32 cellular contexts compared by ENCODE assay signal in genomic region chr15:80115021-80115420, GRCh38.
"Had no signal": no experiment of that assay in that cellular context is flagged by ENCODE, and none has a peak within 500 bp of the region (broad histone marks: within the 10 kb centered on the region; RNA-seq: fewer than 3 reads in every experiment).

No MANE protein-coding gene starts in this region.

- H3K27ac ChIP-seq: adrenal gland, ascending aorta, brain microvascular endothelial cell, coronary artery, dorsolateral prefrontal cortex, gastroesophageal sphincter had no signal

- DNase-seq: activated CD4-positive, alpha-beta memory T cell treated with anti-CD3 and anti-CD28 coated beads for 36 hours; activated CD4-positive, alpha-beta T cell treated with anti-CD3 and anti-CD28 coated beads for 48 hours; activated CD8-positive, alpha-beta memory T cell treated with anti-CD3 and anti-CD28 coated beads, Interleukin-2, amount 10 ng/mL, durations not matched to agents 7 days and 5 days; activated CD8-positive, alpha-beta memory T cell treated with anti-CD3 and anti-CD28 coated beads, Interleukin-2, amount 50 U/mL, for 4 hours; activated CD8-positive, alpha-beta T cell treated with anti-CD3 and anti-CD28 coated beads, Interleukin-2, amount 10 ng/mL, durations not matched to agents 7 days and 5 days; activated effector memory CD4-positive, alpha-beta T cell treated with anti-CD3 and anti-CD28 coated beads, Interleukin-2, amount 50 U/mL, for 16 hours; activated naive CD4-positive, alpha-beta T cell treated with anti-CD3 and anti-CD28 coated beads for 36 hours; activated naive CD8-positive, alpha-beta T cell treated with anti-CD3 and anti-CD28 coated beads for 36 hours; activated naive CD8-positive, alpha-beta T cell treated with anti-CD3 and anti-CD28 coated beads, Interleukin-2, amount 50 U/mL, for 24 hours; activated T-cell treated with anti-CD3 and anti-CD28 coated beads, Interleukin-2, amount 50 U/mL, for 1 hour; activated T-cell treated with anti-CD3 and anti-CD28 coated beads, Interleukin-2, amount 50 U/mL, for 48 hours; adrenal gland; amygdala; brain microvascular endothelial cell; dorsolateral prefrontal cortex; effector memory CD4-positive, alpha-beta T cell; endodermal cell; foreskin melanocyte; head of caudate nucleus; hippocampal formation; T-helper 2 cell had no signal

- H3K9me3 ChIP-seq: adrenal gland, ascending aorta, gastroesophageal sphincter had no signal

- H3K27me3 Mint-ChIP-seq: activated CD4-positive, alpha-beta memory T cell treated with anti-CD3 and anti-CD28 coated beads for 36 hours; activated CD8-positive, alpha-beta memory T cell treated with anti-CD3 and anti-CD28 coated beads, Interleukin-2, amount 10 ng/mL, durations not matched to agents 7 days and 5 days; activated naive CD4-positive, alpha-beta T cell treated with anti-CD3 and anti-CD28 coated beads, Interleukin-2, amount 50 U/mL, for 24 hours; activated naive CD8-positive, alpha-beta T cell treated with anti-CD3 and anti-CD28 coated beads for 36 hours; activated naive CD8-positive, alpha-beta T cell treated with anti-CD3 and anti-CD28 coated beads, Interleukin-2, amount 50 U/mL, for 24 hours; central memory CD8-positive, alpha-beta T cell; dendritic cell treated with granulocyte-macrophage colony-stimulating factor and Interleukin-4, amounts not matched to agents 40 ng/mL and 50 ng/mL, for 4 days had no signal

- H3K36me3 Mint-ChIP-seq: activated CD8-positive, alpha-beta memory T cell treated with anti-CD3 and anti-CD28 coated beads, Interleukin-2, amount 10 ng/mL, durations not matched to agents 7 days and 5 days; activated naive CD8-positive, alpha-beta T cell treated with anti-CD3 and anti-CD28 coated beads for 36 hours had no signal

- H3K4me3 ChIP-seq: adrenal gland, ascending aorta, coronary artery, dorsolateral prefrontal cortex, gastroesophageal sphincter had no signal

- H3K36me3 ChIP-seq: adrenal gland, ascending aorta, brain microvascular endothelial cell, gastroesophageal sphincter had no signal

- H3K4me1 Mint-ChIP-seq: activated CD8-positive, alpha-beta memory T cell treated with anti-CD3 and anti-CD28 coated beads, Interleukin-2, amount 10 ng/mL, durations not matched to agents 7 days and 5 days had no signal

- ATAC-seq: activated CD4-positive, CD25-positive, alpha-beta regulatory T cell treated with anti-CD3 and anti-CD28 coated beads, Interleukin-2, amount 50 U/mL, for 24 hours; activated CD8-positive, alpha-beta memory T cell treated with anti-CD3 and anti-CD28 coated beads, Interleukin-2, amount 10 ng/mL, durations not matched to agents 7 days and 5 days; activated CD8-positive, alpha-beta T cell treated with anti-CD3 and anti-CD28 coated beads, Interleukin-2, amount 10 ng/mL, durations not matched to agents 7 days and 5 days; activated naive CD8-positive, alpha-beta T cell treated with anti-CD3 and anti-CD28 coated beads, Interleukin-2, amount 50 U/mL, for 24 hours; esophagus mucosa; gastroesophageal sphincter had no signal

- H3K27me3 ChIP-seq: adrenal gland, ascending aorta, brain microvascular endothelial cell, dorsolateral prefrontal cortex, gastroesophageal sphincter had no signal

- FAIRE-seq: bronchial epithelial cell had no signal

- H3K27ac Mint-ChIP-seq: activated CD4-positive, alpha-beta memory T cell treated with anti-CD3 and anti-CD28 coated beads for 36 hours; activated CD8-positive, alpha-beta memory T cell treated with anti-CD3 and anti-CD28 coated beads, Interleukin-2, amount 10 ng/mL, durations not matched to agents 7 days and 5 days; activated CD8-positive, alpha-beta T cell treated with anti-CD3 and anti-CD28 coated beads, Interleukin-2, amount 10 ng/mL, durations not matched to agents 7 days and 5 days; activated naive CD4-positive, alpha-beta T cell treated with anti-CD3 and anti-CD28 coated beads for 36 hours; activated naive CD4-positive, alpha-beta T cell treated with anti-CD3 and anti-CD28 coated beads, Interleukin-2, amount 50 U/mL, for 24 hours; activated naive CD8-positive, alpha-beta T cell treated with anti-CD3 and anti-CD28 coated beads for 36 hours; activated naive CD8-positive, alpha-beta T cell treated with anti-CD3 and anti-CD28 coated beads, Interleukin-2, amount 50 U/mL, for 24 hours; activated T-helper 1 cell treated with anti-CD3 and anti-CD28 coated beads, Interleukin-12 subunit alpha, Interleukin-12 subunit beta, Interleukin-2, Interleukin-4 antibody, amounts not matched to agents 30 ng/mL and 10 ng/mL and 1 ng/mL, durations not matched to agents 14 hours and 24 hours and 36 hours; activated T-helper 2 cell treated with anti-CD3 and anti-CD28 coated beads, Interferon-gamma antibody, Interleukin-2, Interleukin-4, amounts not matched to agents 10 μg/mL and 5 μg/mL and 100 μg/mL, durations not matched to agents 14 hours and 24 hours and 36 hours; dendritic cell treated with granulocyte-macrophage colony-stimulating factor and Interleukin-4, amounts not matched to agents 40 ng/mL and 50 ng/mL, for 4 days; endodermal cell had no signal

- H3K9me3 Mint-ChIP-seq: activated CD4-positive, alpha-beta memory T cell treated with anti-CD3 and anti-CD28 coated beads for 36 hours; activated naive CD4-positive, alpha-beta T cell treated with anti-CD3 and anti-CD28 coated beads for 36 hours; activated naive CD4-positive, alpha-beta T cell treated with anti-CD3 and anti-CD28 coated beads, Interleukin-2, amount 50 U/mL, for 24 hours; activated naive CD8-positive, alpha-beta T cell treated with anti-CD3 and anti-CD28 coated beads for 36 hours; activated naive CD8-positive, alpha-beta T cell treated with anti-CD3 and anti-CD28 coated beads, Interleukin-2, amount 50 U/mL, for 24 hours; activated T-helper 1 cell treated with anti-CD3 and anti-CD28 coated beads, Interleukin-12 subunit alpha, Interleukin-12 subunit beta, Interleukin-2, Interleukin-4 antibody, amounts not matched to agents 30 ng/mL and 10 ng/mL and 1 ng/mL, durations not matched to agents 14 hours and 24 hours and 36 hours; activated T-helper 2 cell treated with anti-CD3 and anti-CD28 coated beads, Interferon-gamma antibody, Interleukin-2, Interleukin-4, amounts not matched to agents 10 μg/mL and 5 μg/mL and 100 μg/mL, durations not matched to agents 14 hours and 24 hours and 36 hours; central memory CD8-positive, alpha-beta T cell; dendritic cell treated with granulocyte-macrophage colony-stimulating factor and Interleukin-4, amounts not matched to agents 40 ng/mL and 50 ng/mL, for 4 days; endodermal cell had no signal

- H3K4me3 Mint-ChIP-seq: activated CD4-positive, alpha-beta memory T cell treated with anti-CD3 and anti-CD28 coated beads for 36 hours; activated CD8-positive, alpha-beta memory T cell treated with anti-CD3 and anti-CD28 coated beads, Interleukin-2, amount 10 ng/mL, durations not matched to agents 7 days and 5 days; activated CD8-positive, alpha-beta T cell treated with anti-CD3 and anti-CD28 coated beads, Interleukin-2, amount 10 ng/mL, durations not matched to agents 7 days and 5 days; activated naive CD4-positive, alpha-beta T cell treated with anti-CD3 and anti-CD28 coated beads for 36 hours; activated naive CD4-positive, alpha-beta T cell treated with anti-CD3 and anti-CD28 coated beads, Interleukin-2, amount 50 U/mL, for 24 hours; activated naive CD8-positive, alpha-beta T cell treated with anti-CD3 and anti-CD28 coated beads for 36 hours; activated naive CD8-positive, alpha-beta T cell treated with anti-CD3 and anti-CD28 coated beads, Interleukin-2, amount 50 U/mL, for 24 hours; activated T-helper 1 cell treated with anti-CD3 and anti-CD28 coated beads, Interleukin-12 subunit alpha, Interleukin-12 subunit beta, Interleukin-2, Interleukin-4 antibody, amounts not matched to agents 30 ng/mL and 10 ng/mL and 1 ng/mL, durations not matched to agents 14 hours and 24 hours and 36 hours; central memory CD8-positive, alpha-beta T cell; dendritic cell treated with granulocyte-macrophage colony-stimulating factor and Interleukin-4, amounts not matched to agents 40 ng/mL and 50 ng/mL, for 4 days; endodermal cell had no signal

- H3K4me1 ChIP-seq: ascending aorta had no signal
